ENCODE assay signal across 1 cellular context in genomic region chr17:82439829-82440365, GRCh38.
TF ChIP-seq lines count a peak whose summit lies in the region.

No MANE protein-coding gene starts in this region.

TF ChIP-seq in GM12878, 131 proteins besides CTCF, POLR2A, EP300 and RAD21:
- no peak for TF ChIP-seq DPF2 (IDR thresholded peaks at IDR 0.05)
- no peak for TF ChIP-seq CHD4 (IDR thresholded peaks at IDR 0.05)
- TF ChIP-seq, protein P1, sequence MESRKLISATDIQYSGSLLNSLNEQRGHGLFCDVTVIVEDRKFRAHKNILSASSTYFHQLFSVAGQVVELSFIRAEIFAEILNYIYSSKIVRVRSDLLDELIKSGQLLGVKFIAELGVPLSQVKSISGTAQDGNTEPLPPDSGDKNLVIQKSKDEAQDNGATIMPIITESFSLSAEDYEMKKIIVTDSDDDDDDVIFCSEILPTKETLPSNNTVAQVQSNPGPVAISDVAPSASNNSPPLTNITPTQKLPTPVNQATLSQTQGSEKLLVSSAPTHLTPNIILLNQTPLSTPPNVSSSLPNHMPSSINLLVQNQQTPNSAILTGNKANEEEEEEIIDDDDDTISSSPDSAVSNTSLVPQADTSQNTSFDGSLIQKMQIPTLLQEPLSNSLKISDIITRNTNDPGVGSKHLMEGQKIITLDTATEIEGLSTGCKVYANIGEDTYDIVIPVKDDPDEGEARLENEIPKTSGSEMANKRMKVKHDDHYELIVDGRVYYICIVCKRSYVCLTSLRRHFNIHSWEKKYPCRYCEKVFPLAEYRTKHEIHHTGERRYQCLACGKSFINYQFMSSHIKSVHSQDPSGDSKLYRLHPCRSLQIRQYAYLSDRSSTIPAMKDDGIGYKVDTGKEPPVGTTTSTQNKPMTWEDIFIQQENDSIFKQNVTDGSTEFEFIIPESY (IDR thresholded peaks at IDR 0.05) = no peak
- no peak for TF ChIP-seq POU2F2 (IDR thresholded peaks at IDR 0.05; ENCODE audit: borderline replicate concordance, low read depth, low read length)
- no peak for TF ChIP-seq HDAC6 (IDR thresholded peaks at IDR 0.05; ENCODE audit: unreplicated experiment)
- no peak for TF ChIP-seq ZNF207 (IDR thresholded peaks at IDR 0.05; ENCODE audit: borderline replicate concordance)
- no peak for TF ChIP-seq PAX8 (IDR thresholded peaks at IDR 0.05)
- no peak for TF ChIP-seq SREBF2 (IDR thresholded peaks at IDR 0.05; ENCODE audit: low read length)
- no peak for TF ChIP-seq MTA2 (IDR thresholded peaks at IDR 0.05; ENCODE audit: low read depth)
- TF ChIP-seq PAX5 (IDR thresholded peaks at IDR 0.05; ENCODE audit: borderline replicate concordance, low read depth, low read length) = no peak
- no peak for TF ChIP-seq KAT2A (conservative IDR thresholded peaks at IDR 0.05; ENCODE audit: control insufficient read depth, low read depth, low read length)
- no peak for TF ChIP-seq E2F8 (IDR thresholded peaks at IDR 0.05; ENCODE audit: low read depth, partially characterized antibody)
- no peak for TF ChIP-seq CHD2 (IDR thresholded peaks at IDR 0.05; ENCODE audit: borderline replicate concordance, low read depth, low read length)
- no peak for TF ChIP-seq RBBP5 (conservative IDR thresholded peaks at IDR 0.05)
- no peak for TF ChIP-seq ZZZ3 (IDR thresholded peaks at IDR 0.05; ENCODE audit: control insufficient read depth, insufficient read length, low read depth)
- TF ChIP-seq BMI1 (IDR thresholded peaks at IDR 0.05; ENCODE audit: borderline replicate concordance) = no peak
- TF ChIP-seq BCL11A (IDR thresholded peaks at IDR 0.05; ENCODE audit: low read depth, low read length) = no peak
- TF ChIP-seq ZNF687 (IDR thresholded peaks at IDR 0.05) = no peak
- TF ChIP-seq NBN (IDR thresholded peaks at IDR 0.05) = no peak
